ENCODE assay signal across 19 cellular contexts in the genomic region with DNA sequence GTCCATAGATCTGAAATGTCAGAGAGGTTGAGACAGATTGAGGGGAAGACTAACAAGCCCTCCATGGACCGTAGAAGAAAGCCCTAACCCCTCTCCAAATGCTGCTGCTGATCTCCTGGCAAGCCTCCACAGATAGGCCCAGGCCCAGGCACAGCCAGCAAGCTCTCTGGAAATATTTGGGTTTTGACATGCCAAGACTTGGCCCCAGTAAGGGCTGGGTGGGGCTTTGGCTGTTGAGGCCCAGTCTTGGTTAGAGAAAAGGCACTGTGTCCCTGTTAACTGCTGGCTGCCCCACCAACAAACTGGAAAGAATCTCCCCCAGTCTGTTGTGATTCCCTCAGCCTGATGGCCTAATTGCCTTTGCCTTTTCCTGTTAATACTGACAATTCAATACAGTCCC.
DNase-seq lines count a peak whose midpoint lies in the region; ATAC-seq and TF ChIP-seq lines count a peak whose summit lies in the region.
"Had no signal": no experiment of that assay in that cellular context is flagged by ENCODE, and none has a peak within 500 bp of the region (broad histone marks: within the 10 kb centered on the region; RNA-seq: fewer than 3 reads in every experiment).

No MANE protein-coding gene starts in this region.

- H3K36me3 ChIP-seq in left ventricle myocardium inferior (peaks cover 16% of the 10 kb centered on the region), spleen (peaks cover 0 to 11% (median 0%) of the 10 kb centered on the region in 6 donors)
- H3K36me3 ChIP-seq: HAP-1 had no signal

- CTCF ChIA-PET in activated CD4-positive, alpha-beta T cell treated with anti-CD3 and anti-CD28 coated beads, Interleukin-2, amount 10 ng/mL, durations not matched to agents 7 days and 5 days (lab: Charles Lee): no interaction called here
- CTCF ChIA-PET in activated CD8-positive, alpha-beta T cell treated with anti-CD3 and anti-CD28 coated beads for 36 hours (lab: Charles Lee): no interaction called here

- H3K9me3 ChIP-seq in left ventricle myocardium inferior (replicated peaks): peaks cover 14% of the 10 kb centered on the region
- peaks cover 0 to 13% (median 10%) of the 10 kb centered on the region in 8 donors for H3K9me3 ChIP-seq in spleen
- H3K9me3 ChIP-seq: HAP-1 had no signal

- no peak for TF ChIP-seq CTCF in left ventricle myocardium inferior (IDR thresholded peaks at IDR 0.05; ENCODE audit: borderline replicate concordance)
- no peak for TF ChIP-seq CTCF in spleen (IDR thresholded peaks at IDR 0.05 in 8 of 11, conservative IDR thresholded peaks at IDR 0.05 in 3 of 11)
- TF ChIP-seq CTCF in activated CD8-positive, alpha-beta T cell treated with anti-CD3 and anti-CD28 coated beads for 36 hours (IDR thresholded peaks at IDR 0.05): no peak

- H3K4me3 ChIP-seq in left ventricle myocardium inferior (no peak overlapping the region), spleen (no peak overlapping the region)
- H3K4me3 ChIP-seq: BLaER1 treated with 17β-estradiol and CSF1 and Interleukin-3, amounts not matched to agents 10 nM and 100 nM; HAP-1 had no signal

- ATAC-seq in GM19324 (IDR thresholded peaks at IDR 0.05; ENCODE audit: low FRiP score, unreplicated experiment): no peak
- no peak for ATAC-seq in activated CD8-positive, alpha-beta T cell treated with anti-CD3 and anti-CD28 coated beads for 36 hours
- ATAC-seq: Panc1 had no signal

- peaks cover 1% of the 10 kb centered on the region for H3K27me3 Mint-ChIP-seq in activated CD4-positive, alpha-beta T cell treated with anti-CD3 and anti-CD28 coated beads, Interleukin-2, amount 10 ng/mL, durations not matched to agents 24 days and 14 days
- H3K27me3 Mint-ChIP-seq in activated CD4-positive, alpha-beta T cell treated with anti-CD3 and anti-CD28 coated beads, Interleukin-2, amount 10 ng/mL, durations not matched to agents 7 days and 5 days: peaks cover 10% of the 10 kb centered on the region
- peaks cover 3% of the 10 kb centered on the region for H3K27me3 Mint-ChIP-seq in activated CD8-positive, alpha-beta T cell treated with anti-CD3 and anti-CD28 coated beads for 36 hours

- TF ChIP-seq POLR2A in spleen (IDR thresholded peaks at IDR 0.05): no peak

- peak; percentile 46 for DNase-seq in activated CD4-positive, alpha-beta T cell treated with anti-CD3 and anti-CD28 coated beads, Interleukin-2, amount 10 ng/mL, durations not matched to agents 24 days and 14 days
- no peak for DNase-seq in activated CD4-positive, alpha-beta T cell treated with anti-CD3 and anti-CD28 coated beads, Interleukin-2, amount 10 ng/mL, durations not matched to agents 7 days and 5 days
- DNase-seq in left ventricle myocardium inferior: peak; percentile 55
- peak; percentile 52 for DNase-seq in spleen
- DNase-seq in OCI-M2 (lab: John Stamatoyannopoulos, UW; ENCODE audit: unreplicated experiment): no peak
- no peak for DNase-seq in OCI-M1 (lab: John Stamatoyannopoulos, UW)
- no peak for DNase-seq in activated CD8-positive, alpha-beta T cell treated with anti-CD3 and anti-CD28 coated beads for 36 hours
- DNase-seq: 8988T, DMS53, MM.1S, NCI-H1930, NCI-H2171, NCI-H446 treated with DMSO at 0.1 percent for 48 hours, NCI-H774, SHP77 had no signal

- no peaks in the 10 kb centered on the region for H3K36me3 Mint-ChIP-seq in activated CD4-positive, alpha-beta T cell treated with anti-CD3 and anti-CD28 coated beads, Interleukin-2, amount 10 ng/mL, durations not matched to agents 24 days and 14 days (ENCODE audit: low read depth)
- H3K36me3 Mint-ChIP-seq in activated CD4-positive, alpha-beta T cell treated with anti-CD3 and anti-CD28 coated beads, Interleukin-2, amount 10 ng/mL, durations not matched to agents 7 days and 5 days (ENCODE audit: low read depth): peaks cover under 1% of the 10 kb centered on the region
- no peaks in the 10 kb centered on the region for H3K36me3 Mint-ChIP-seq in activated CD8-positive, alpha-beta T cell treated with anti-CD3 and anti-CD28 coated beads for 36 hours (ENCODE audit: low read depth)

- H3K4me3 Mint-ChIP-seq in activated CD4-positive, alpha-beta T cell treated with anti-CD3 and anti-CD28 coated beads, Interleukin-2, amount 10 ng/mL, durations not matched to agents 24 days and 14 days: no peak overlapping the region
- H3K4me3 Mint-ChIP-seq in activated CD4-positive, alpha-beta T cell treated with anti-CD3 and anti-CD28 coated beads, Interleukin-2, amount 10 ng/mL, durations not matched to agents 7 days and 5 days: no peak overlapping the region
- no peak overlapping the region for H3K4me3 Mint-ChIP-seq in activated CD8-positive, alpha-beta T cell treated with anti-CD3 and anti-CD28 coated beads for 36 hours

- no peaks in the 10 kb centered on the region for H3K27me3 ChIP-seq in left ventricle myocardium inferior (ENCODE audit: low read depth)
- no peaks in the 10 kb centered on the region for H3K27me3 ChIP-seq in spleen (replicated peaks in 1 of 7)
- H3K27me3 ChIP-seq: BLaER1 treated with 17β-estradiol and CSF1 and Interleukin-3, amounts not matched to agents 10 nM and 100 nM had no signal

- H3K9me3 Mint-ChIP-seq in activated CD4-positive, alpha-beta T cell treated with anti-CD3 and anti-CD28 coated beads, Interleukin-2, amount 10 ng/mL, durations not matched to agents 24 days and 14 days: no peaks in the 10 kb centered on the region
- H3K9me3 Mint-ChIP-seq in activated CD4-positive, alpha-beta T cell treated with anti-CD3 and anti-CD28 coated beads, Interleukin-2, amount 10 ng/mL, durations not matched to agents 7 days and 5 days: peaks cover 3% of the 10 kb centered on the region
- H3K9me3 Mint-ChIP-seq in activated CD8-positive, alpha-beta T cell treated with anti-CD3 and anti-CD28 coated beads for 36 hours: peaks cover 5% of the 10 kb centered on the region

- 69 to 91% (median 79%) methylated on average over 1 of the region's 1 CpG for WGBS in spleen, 5 donors

- peak overlapping the region; percentile 58 for H3K27ac ChIP-seq in left ventricle myocardium inferior (replicated peaks)
- H3K27ac ChIP-seq in spleen: no peak overlapping the region
- H3K27ac ChIP-seq: BLaER1 treated with 17β-estradiol and CSF1 and Interleukin-3, amounts not matched to agents 10 nM and 100 nM had no signal

- H3K4me1 ChIP-seq in left ventricle myocardium inferior (peaks cover 27% of the 10 kb centered on the region), spleen (no peaks in the 10 kb centered on the region)
- H3K4me1 ChIP-seq: HAP-1 had no signal

- H3K4me1 Mint-ChIP-seq in activated CD4-positive, alpha-beta T cell treated with anti-CD3 and anti-CD28 coated beads, Interleukin-2, amount 10 ng/mL, durations not matched to agents 24 days and 14 days: no peaks in the 10 kb centered on the region
- H3K4me1 Mint-ChIP-seq in activated CD4-positive, alpha-beta T cell treated with anti-CD3 and anti-CD28 coated beads, Interleukin-2, amount 10 ng/mL, durations not matched to agents 7 days and 5 days: no peaks in the 10 kb centered on the region
- H3K4me1 Mint-ChIP-seq in activated CD8-positive, alpha-beta T cell treated with anti-CD3 and anti-CD28 coated beads for 36 hours (ENCODE audit: low read depth): no peaks in the 10 kb centered on the region

- POLR2A ChIA-PET in activated CD4-positive, alpha-beta T cell treated with anti-CD3 and anti-CD28 coated beads, Interleukin-2, amount 10 ng/mL, durations not matched to agents 7 days and 5 days (lab: Charles Lee): no interaction called here
- POLR2A ChIA-PET in activated CD8-positive, alpha-beta T cell treated with anti-CD3 and anti-CD28 coated beads for 36 hours (lab: Charles Lee): no interaction called here

- intact Hi-C loops in activated CD4-positive, alpha-beta T cell treated with anti-CD3 and anti-CD28 coated beads, Interleukin-2, amount 10 ng/mL, durations not matched to agents 24 days and 14 days (cut with micrococcal nuclease): no loop called here
- intact Hi-C loops in left ventricle myocardium inferior (cut with micrococcal nuclease): no loop called here
- intact Hi-C loops in spleen (cut with DNase I; ENCODE audit: low total_unique reads): no loop called here
- intact Hi-C loops in activated CD8-positive, alpha-beta T cell treated with anti-CD3 and anti-CD28 coated beads for 36 hours (cut with micrococcal nuclease): no loop called here

- H3K27ac Mint-ChIP-seq in activated CD4-positive, alpha-beta T cell treated with anti-CD3 and anti-CD28 coated beads, Interleukin-2, amount 10 ng/mL, durations not matched to agents 24 days and 14 days: no peak overlapping the region
- no peak overlapping the region for H3K27ac Mint-ChIP-seq in activated CD4-positive, alpha-beta T cell treated with anti-CD3 and anti-CD28 coated beads, Interleukin-2, amount 10 ng/mL, durations not matched to agents 7 days and 5 days
- no peak overlapping the region for H3K27ac Mint-ChIP-seq in activated CD8-positive, alpha-beta T cell treated with anti-CD3 and anti-CD28 coated beads for 36 hours

Comparison
In these comparisons a context has a peak if more than half of its experiments do, and no peak if none do; other contexts are left out.
1. DNase-seq: peak in activated CD4-positive, alpha-beta T cell treated with anti-CD3 and anti-CD28 coated beads, Interleukin-2, amount 10 ng/mL, durations not matched to agents 24 days and 14 days (single experiment), left ventricle myocardium inferior (single experiment) and spleen (single experiment); none in activated CD4-positive, alpha-beta T cell treated with anti-CD3 and anti-CD28 coated beads, Interleukin-2, amount 10 ng/mL, durations not matched to agents 7 days and 5 days (single experiment), OCI-M2 (single experiment), OCI-M1 (single experiment) and activated CD8-positive, alpha-beta T cell treated with anti-CD3 and anti-CD28 coated beads for 36 hours (single experiment).